5 cellular contexts compared by ENCODE assay signal in the genomic region with DNA sequence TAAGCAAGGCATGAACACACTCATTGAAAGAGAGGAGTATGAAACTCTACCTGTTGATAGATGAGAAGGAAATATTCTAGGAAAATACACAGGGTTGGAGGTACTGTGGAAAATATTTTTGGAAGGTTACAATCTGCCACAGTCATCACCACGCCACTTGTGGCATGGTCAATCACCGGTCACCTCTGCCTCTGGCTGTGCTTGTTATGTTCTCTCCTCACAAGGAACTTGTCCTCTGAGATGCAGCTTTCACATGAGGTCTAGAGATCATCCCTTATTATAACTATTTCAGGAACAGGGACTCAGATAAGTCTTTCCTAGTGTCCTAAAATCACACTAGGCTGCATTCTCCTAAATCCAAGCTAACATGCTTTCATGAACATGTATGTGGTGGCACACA.
"Had no signal": no experiment of that assay in that cellular context is flagged by ENCODE, and none has a peak within 500 bp of the region (broad histone marks: within the 10 kb centered on the region; RNA-seq: fewer than 3 reads in every experiment).

No MANE protein-coding gene starts in this region.

- H3K9me3 Mint-ChIP-seq: IgD-negative memory B cell had no signal

- H3K27me3 Mint-ChIP-seq: IgD-negative memory B cell had no signal

- H3K4me1 Mint-ChIP-seq: H9, IgD-negative memory B cell had no signal

- H3K4me3 Mint-ChIP-seq: H9, IgD-negative memory B cell had no signal

- H3K27ac ChIP-seq: GM23248, HL-60 had no signal

- DNase-seq: GM23248, H9, HCEC 1CT had no signal

- H2AFZ ChIP-seq: GM23248 had no signal

- H3K27ac Mint-ChIP-seq: H9 had no signal

- H3K4me3 ChIP-seq: GM23248 had no signal
